Comparison of ENCODE assay signal across 1 cellular context in the genomic region with DNA sequence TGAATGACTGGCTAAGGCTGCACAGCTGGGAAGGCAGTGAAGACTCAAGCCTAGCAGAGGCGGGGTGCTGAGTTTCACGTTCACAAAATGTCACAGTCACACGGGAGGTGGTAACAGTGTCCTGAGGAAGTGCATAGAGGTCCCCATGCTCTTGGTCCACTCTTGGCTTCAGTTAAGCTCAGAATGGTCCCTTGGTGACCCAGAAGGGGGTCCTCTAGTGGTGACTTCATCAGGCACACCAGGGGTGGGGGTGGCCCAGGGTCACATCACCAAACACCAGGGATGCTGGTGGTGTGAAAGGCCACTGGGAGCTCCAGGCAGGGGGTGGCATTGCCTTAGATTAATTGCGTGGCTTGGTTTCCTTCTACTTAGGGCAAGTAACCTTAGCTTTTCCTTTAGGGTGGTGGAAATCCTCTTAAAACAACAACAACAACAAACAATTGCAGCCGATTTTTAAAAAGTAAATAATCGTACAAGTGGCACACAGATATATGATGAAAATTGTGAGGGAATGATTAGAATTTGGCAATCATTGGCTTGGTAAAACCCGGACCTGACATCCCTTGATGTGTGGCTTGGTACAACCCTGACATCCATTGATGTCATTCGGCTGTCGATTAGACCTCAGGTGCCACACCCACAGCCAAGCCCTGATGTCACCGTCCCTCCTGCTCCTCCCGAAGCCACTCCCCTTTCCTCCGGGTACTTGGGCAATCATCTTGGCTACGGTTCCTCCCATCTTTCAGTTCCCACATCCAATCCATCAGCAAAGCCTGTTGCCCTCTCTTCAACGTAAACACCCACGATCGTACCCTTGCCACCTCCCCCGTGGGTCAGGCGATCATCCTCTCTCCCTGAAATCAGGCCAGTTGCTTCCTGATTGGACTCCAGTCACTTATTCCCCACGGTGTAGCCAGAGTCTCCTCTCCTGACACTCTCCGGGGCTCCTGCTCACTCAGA.
TF ChIP-seq lines count a peak whose summit lies in the region.

No MANE protein-coding gene starts in this region.

TF ChIP-seq in K562, 482 proteins besides CTCF, POLR2A, EP300 and RAD21 (continued from another document):
- TF ChIP-seq, protein P1, sequence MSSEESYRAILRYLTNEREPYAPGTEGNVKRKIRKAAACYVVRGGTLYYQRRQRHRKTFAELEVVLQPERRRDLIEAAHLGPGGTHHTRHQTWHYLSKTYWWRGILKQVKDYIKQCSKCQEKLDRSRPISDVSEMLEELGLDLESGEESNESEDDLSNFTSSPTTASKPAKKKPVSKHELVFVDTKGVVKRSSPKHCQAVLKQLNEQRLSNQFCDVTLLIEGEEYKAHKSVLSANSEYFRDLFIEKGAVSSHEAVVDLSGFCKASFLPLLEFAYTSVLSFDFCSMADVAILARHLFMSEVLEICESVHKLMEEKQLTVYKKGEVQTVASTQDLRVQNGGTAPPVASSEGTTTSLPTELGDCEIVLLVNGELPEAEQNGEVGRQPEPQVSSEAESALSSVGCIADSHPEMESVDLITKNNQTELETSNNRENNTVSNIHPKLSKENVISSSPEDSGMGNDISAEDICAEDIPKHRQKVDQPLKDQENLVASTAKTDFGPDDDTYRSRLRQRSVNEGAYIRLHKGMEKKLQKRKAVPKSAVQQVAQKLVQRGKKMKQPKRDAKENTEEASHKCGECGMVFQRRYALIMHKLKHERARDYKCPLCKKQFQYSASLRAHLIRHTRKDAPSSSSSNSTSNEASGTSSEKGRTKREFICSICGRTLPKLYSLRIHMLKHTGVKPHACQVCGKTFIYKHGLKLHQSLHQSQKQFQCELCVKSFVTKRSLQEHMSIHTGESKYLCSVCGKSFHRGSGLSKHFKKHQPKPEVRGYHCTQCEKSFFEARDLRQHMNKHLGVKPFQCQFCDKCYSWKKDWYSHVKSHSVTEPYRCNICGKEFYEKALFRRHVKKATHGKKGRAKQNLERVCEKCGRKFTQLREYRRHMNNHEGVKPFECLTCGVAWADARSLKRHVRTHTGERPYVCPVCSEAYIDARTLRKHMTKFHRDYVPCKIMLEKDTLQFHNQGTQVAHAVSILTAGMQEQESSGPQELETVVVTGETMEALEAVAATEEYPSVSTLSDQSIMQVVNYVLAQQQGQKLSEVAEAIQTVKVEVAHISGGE (CRISPR knock-in tag; IDR thresholded peaks at IDR 0.05): peak in 1 of 3 experiments; percentile 80; a peak in 2 of 6 replicates
- TF ChIP-seq CREM (IDR thresholded peaks at IDR 0.05; ENCODE audit: low read depth): peak; percentile 43
- 0 out of 2 replicates have a peak, but pooled peaks have one; percentile 13 for TF ChIP-seq CEBPB (tag; IDR thresholded peaks at IDR 0.05)
- no peak for TF ChIP-seq ZNF77 (CRISPR knock-in tag; IDR thresholded peaks at IDR 0.05)
- TF ChIP-seq, protein P2, sequence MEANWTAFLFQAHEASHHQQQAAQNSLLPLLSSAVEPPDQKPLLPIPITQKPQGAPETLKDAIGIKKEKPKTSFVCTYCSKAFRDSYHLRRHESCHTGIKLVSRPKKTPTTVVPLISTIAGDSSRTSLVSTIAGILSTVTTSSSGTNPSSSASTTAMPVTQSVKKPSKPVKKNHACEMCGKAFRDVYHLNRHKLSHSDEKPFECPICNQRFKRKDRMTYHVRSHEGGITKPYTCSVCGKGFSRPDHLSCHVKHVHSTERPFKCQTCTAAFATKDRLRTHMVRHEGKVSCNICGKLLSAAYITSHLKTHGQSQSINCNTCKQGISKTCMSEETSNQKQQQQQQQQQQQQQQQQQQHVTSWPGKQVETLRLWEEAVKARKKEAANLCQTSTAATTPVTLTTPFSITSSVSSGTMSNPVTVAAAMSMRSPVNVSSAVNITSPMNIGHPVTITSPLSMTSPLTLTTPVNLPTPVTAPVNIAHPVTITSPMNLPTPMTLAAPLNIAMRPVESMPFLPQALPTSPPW (CRISPR knock-in tag; IDR thresholded peaks at IDR 0.05): no peak
- peak; percentile 76 for TF ChIP-seq PRDM10 (IDR thresholded peaks at IDR 0.05; ENCODE audit: partially characterized antibody)
- no peak for TF ChIP-seq HEY1 (CRISPR knock-in tag; IDR thresholded peaks at IDR 0.05; ENCODE audit: borderline replicate concordance)
- TF ChIP-seq NR2C2 (CRISPR knock-in tag; IDR thresholded peaks at IDR 0.05): no peak
- TF ChIP-seq NR2C2 (tag; IDR thresholded peaks at IDR 0.05): 0 out of 2 replicates have a peak, but pooled peaks have one; percentile 10
